8 cellular contexts compared by ENCODE assay signal in genomic region chr1:150234309-150234646, GRCh38. TPM values are rescaled to one million over a fixed set of nuclear protein-coding genes. Genes with fewer than 3 reads are reported as not detected.
A peak's percentile ranks its signal among the peaks of the same experiment; 100 is the strongest.
DNase-seq lines count a peak whose midpoint lies in the region; ATAC-seq and TF ChIP-seq lines count a peak whose summit lies in the region.

No MANE protein-coding gene starts in this region.

- CTCF ChIA-PET in PC-9 (lab: Charles Lee), result interaction anchor here (0.7 kb wide), 1 partner anchor 27 kb away, joined by 3 read pairs; no protein-coding TSS in a partner anchor

- intact Hi-C loops in PC-9 (cut with micrococcal nuclease; ENCODE audit: unreplicated experiment), result no loop called here
- intact Hi-C loops in prostate gland (cut with DNase I), result no loop called here
- intact Hi-C loops in posterior cingulate gyrus (cut with DNase I), result loop anchor here (2.0 to 10.0 kb wide), 2 partner anchors 19 to 51 kb away; partner anchors contain the start of gene CIART

- H3K79me2 ChIP-seq in PC-9 (ENCODE audit: low read depth), result peaks cover 50% of the 10 kb centered on the region

- POLR2A ChIA-PET in PC-9 (lab: Charles Lee; ENCODE audit: unreplicated experiment), result interaction anchor here (0.7 kb wide), 3 partner anchors 26 to 86 kb away, joined by 3 to 5 read pairs (median 5); no protein-coding TSS in a partner anchor

- peaks cover 30% of the 10 kb centered on the region for H3F3A ChIP-seq in PC-9 (ENCODE audit: insufficient read depth, low read depth)

- WGBS in prostate gland, result under 1% methylated on average over 12 of the region's 12 CpGs

- TF ChIP-seq POLR2A in prostate gland (IDR thresholded peaks at IDR 0.05), result no peak

- H3K9me3 ChIP-seq in PC-9 (ENCODE audit: insufficient read depth, low read depth) (no peaks in the 10 kb centered on the region), prostate gland (no peaks in the 10 kb centered on the region)

- no peaks in the 10 kb centered on the region for H3K9me2 ChIP-seq in PC-9 (ENCODE audit: insufficient read depth)

- peak overlapping the region; percentile 98 for H3K4me3 ChIP-seq in GM12865 (ENCODE audit: low read depth, low read length)
- H3K4me3 ChIP-seq in PC-9, result peak overlapping the region; percentile 92
- peak overlapping the region; percentile 91 for H3K4me3 ChIP-seq in fibroblast of the aortic adventitia (ENCODE audit: low read depth, low read length)
- H3K4me3 ChIP-seq in prostate gland, result peak overlapping the region; percentile 54 to 75

- peak overlapping the region; percentile 82 for H3K27ac ChIP-seq in PC-9
- H3K27ac ChIP-seq in prostate gland, result peak overlapping the region; percentile 90 to 94

- ATAC-seq in GM19463 (IDR thresholded peaks at IDR 0.05; ENCODE audit: unreplicated experiment), result no peak

- H3K4me2 ChIP-seq in PC-9, result peak overlapping the region; percentile 87

- peaks cover 25% of the 10 kb centered on the region for H3K4me1 ChIP-seq in PC-9 (replicated peaks; ENCODE audit: insufficient read depth)
- H3K4me1 ChIP-seq in prostate gland (replicated peaks), result no peaks in the 10 kb centered on the region

- BruUV-seq in PC-9 (replicated peaks; lab: Mats Ljungman, UMichigan), result no TSS peak

- H4K20me1 ChIP-seq in PC-9 (ENCODE audit: insufficient read depth), result no peaks in the 10 kb centered on the region; the same call in 1 of the 2 replicates

- H2AFZ ChIP-seq in PC-9, result peak overlapping the region; percentile 79

- DNase-seq in GM12865 (ENCODE audit: low read depth) (no peak), PC-9 (no peak), fibroblast of the aortic adventitia (ENCODE audit: low read depth) (peak; percentile 57), prostate gland (ENCODE audit: low spot score) (no peak), cerebellar cortex (ENCODE audit: low spot score) (no peak), NCI-H1105 treated with DMSO at 0.1 percent for 48 hours (lab: John Stamatoyannopoulos, UW) (no peak), posterior cingulate gyrus (no peak)

- peaks cover 6% of the 10 kb centered on the region; the same call in 1 of the 2 replicates for H3K36me3 ChIP-seq in PC-9 (ENCODE audit: low read depth)
- H3K36me3 ChIP-seq in prostate gland, result no peaks in the 10 kb centered on the region

- TF ChIP-seq CTCF in GM12865 (IDR thresholded peaks at IDR 0.05; ENCODE audit: insufficient read depth, low read depth, low read length, missing control alignments) (no peak), PC-9 (conservative IDR thresholded peaks at IDR 0.05) (no peak), fibroblast of the aortic adventitia (IDR thresholded peaks at IDR 0.05; ENCODE audit: insufficient read depth, low read length) (no peak), prostate gland (IDR thresholded peaks at IDR 0.05) (no peak)

- H3K27me3 ChIP-seq in PC-9 (ENCODE audit: insufficient read depth, low read depth) (no peaks in the 10 kb centered on the region), prostate gland (replicated peaks; ENCODE audit: insufficient read depth) (no peaks in the 10 kb centered on the region)

RNA-seq across cellular contexts. Expression of gene ANP32E, which starts 1.6 kb away (rescaled TPM):
- total RNA-seq in PC-9 (2021) (63.3 and 63.5 TPM in 2 replicates), fibroblast of the aortic adventitia (ENCODE audit: low replicate concordance) (35.1 and 52.1 TPM in 2 replicates), prostate gland (10 to 100 TPM in 1 of 2 donors, 1 to 10 TPM in 1; 9.8 to 13.5 TPM)

RNA-seq across cellular contexts. Expression of gene CA14, which starts 23.3 kb away (rescaled TPM):
- total RNA-seq in PC-9 (2021) (0.95 and 1.7 TPM in 2 replicates), fibroblast of the aortic adventitia (ENCODE audit: low replicate concordance) (not detected in 2 replicates), prostate gland (1 to 10 TPM in 1 of 2 donors, under 1 TPM in 1; 0.36 to 3.3 TPM)

RNA-seq across cellular contexts. Expression of gene APH1A, which starts 34.5 kb away (rescaled TPM):
- 152 and 173 TPM in 2 replicates for total RNA-seq in PC-9 (2021)
- 83.5 and 110 TPM in 2 replicates for total RNA-seq in fibroblast of the aortic adventitia (ENCODE audit: low replicate concordance)
- 100 to 1,000 TPM; 122 to 130 TPM for total RNA-seq in prostate gland

RNA-seq across cellular contexts. Expression of gene C1orf54, which starts 38.3 kb away (rescaled TPM):
- total RNA-seq in PC-9 (2021) (1.4 and 1.8 TPM in 2 replicates), fibroblast of the aortic adventitia (ENCODE audit: low replicate concordance) (33.3 and 76.5 TPM in 2 replicates), prostate gland (1 to 10 TPM; 1.4 to 8.2 TPM)

RNA-seq across cellular contexts. Expression of gene CIART, which starts 48.1 kb away (rescaled TPM):
- total RNA-seq in PC-9 (2021), result 11.0 and 16.6 TPM in 2 replicates
- total RNA-seq in fibroblast of the aortic adventitia (ENCODE audit: low replicate concordance), result 9.8 and 26.8 TPM in 2 replicates
- total RNA-seq in prostate gland, result 10 to 100 TPM in 1 of 2 donors, 1 to 10 TPM in 1; 6.9 to 10.1 TPM
